1 cellular context compared by ENCODE assay signal in the genomic region with DNA sequence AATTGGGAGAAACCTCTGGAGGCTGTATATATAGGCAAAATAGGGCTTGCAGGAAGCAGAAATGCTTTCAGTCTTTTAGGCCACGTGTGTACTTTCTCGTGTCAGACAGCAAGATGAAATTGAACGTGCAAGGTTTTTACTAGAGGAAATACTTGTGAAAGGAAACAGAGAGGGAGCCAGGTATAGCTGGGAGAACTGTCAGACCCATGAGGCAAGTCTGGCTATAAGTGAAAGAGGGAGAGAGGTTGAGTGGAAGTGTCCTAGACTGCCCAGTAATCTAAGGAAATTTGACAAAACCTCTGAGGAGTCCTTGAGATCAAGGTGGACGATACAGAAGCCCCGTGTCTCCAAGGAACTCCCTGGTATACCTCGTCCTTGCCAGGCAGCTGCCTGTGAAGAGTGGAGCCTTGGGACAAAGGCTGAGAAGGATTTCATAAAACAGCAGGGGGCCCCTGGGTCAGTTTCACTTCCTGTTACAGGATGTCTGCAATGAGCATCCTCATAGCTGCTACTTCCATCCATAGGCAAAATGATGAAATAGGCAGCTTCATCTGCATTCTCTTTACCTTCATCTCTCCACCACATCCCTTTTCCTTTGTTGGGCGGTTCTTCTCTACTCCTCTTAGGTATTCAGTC.
TF ChIP-seq lines count a peak whose summit lies in the region.

No MANE protein-coding gene starts in this region.

TF ChIP-seq in GM12878, 131 proteins besides CTCF, POLR2A, EP300 and RAD21 (continued from another document):
- TF ChIP-seq, protein P1, sequence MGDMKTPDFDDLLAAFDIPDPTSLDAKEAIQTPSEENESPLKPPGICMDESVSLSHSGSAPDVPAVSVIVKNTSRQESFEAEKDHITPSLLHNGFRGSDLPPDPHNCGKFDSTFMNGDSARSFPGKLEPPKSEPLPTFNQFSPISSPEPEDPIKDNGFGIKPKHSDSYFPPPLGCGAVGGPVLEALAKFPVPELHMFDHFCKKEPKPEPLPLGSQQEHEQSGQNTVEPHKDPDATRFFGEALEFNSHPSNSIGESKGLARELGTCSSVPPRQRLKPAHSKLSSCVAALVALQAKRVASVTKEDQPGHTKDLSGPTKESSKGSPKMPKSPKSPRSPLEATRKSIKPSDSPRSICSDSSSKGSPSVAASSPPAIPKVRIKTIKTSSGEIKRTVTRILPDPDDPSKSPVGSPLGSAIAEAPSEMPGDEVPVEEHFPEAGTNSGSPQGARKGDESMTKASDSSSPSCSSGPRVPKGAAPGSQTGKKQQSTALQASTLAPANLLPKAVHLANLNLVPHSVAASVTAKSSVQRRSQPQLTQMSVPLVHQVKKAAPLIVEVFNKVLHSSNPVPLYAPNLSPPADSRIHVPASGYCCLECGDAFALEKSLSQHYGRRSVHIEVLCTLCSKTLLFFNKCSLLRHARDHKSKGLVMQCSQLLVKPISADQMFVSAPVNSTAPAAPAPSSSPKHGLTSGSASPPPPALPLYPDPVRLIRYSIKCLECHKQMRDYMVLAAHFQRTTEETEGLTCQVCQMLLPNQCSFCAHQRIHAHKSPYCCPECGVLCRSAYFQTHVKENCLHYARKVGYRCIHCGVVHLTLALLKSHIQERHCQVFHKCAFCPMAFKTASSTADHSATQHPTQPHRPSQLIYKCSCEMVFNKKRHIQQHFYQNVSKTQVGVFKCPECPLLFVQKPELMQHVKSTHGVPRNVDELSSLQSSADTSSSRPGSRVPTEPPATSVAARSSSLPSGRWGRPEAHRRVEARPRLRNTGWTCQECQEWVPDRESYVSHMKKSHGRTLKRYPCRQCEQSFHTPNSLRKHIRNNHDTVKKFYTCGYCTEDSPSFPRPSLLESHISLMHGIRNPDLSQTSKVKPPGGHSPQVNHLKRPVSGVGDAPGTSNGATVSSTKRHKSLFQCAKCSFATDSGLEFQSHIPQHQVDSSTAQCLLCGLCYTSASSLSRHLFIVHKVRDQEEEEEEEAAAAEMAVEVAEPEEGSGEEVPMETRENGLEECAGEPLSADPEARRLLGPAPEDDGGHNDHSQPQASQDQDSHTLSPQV (IDR thresholded peaks at IDR 0.05): no peak
- TF ChIP-seq ASH2L (IDR thresholded peaks at IDR 0.05; ENCODE audit: borderline replicate concordance, low read depth) (no peak), BHLHE40 (IDR thresholded peaks at IDR 0.05; ENCODE audit: borderline replicate concordance in 1 of 2, low read depth in 2 of 2, low read length in 1 of 2) (no peak), NBN (IDR thresholded peaks at IDR 0.05) (no peak)
TF ChIP-seq in GM12878: peak in this region for 3.
